In genomic region chr17:41800601-41801373, GRCh38 we compare ENCODE assay signal across 8 cellular contexts. TPM values are rescaled to one million over a fixed set of nuclear protein-coding genes. Genes with fewer than 3 reads are reported as not detected.
DNase-seq lines count a peak whose midpoint lies in the region; ATAC-seq, FAIRE-seq and TF ChIP-seq lines count a peak whose summit lies in the region.

No MANE protein-coding gene starts in this region.

- ATAC-seq in upper lobe of right lung, result peak; percentile 88
- ATAC-seq in GM19324 (IDR thresholded peaks at IDR 0.05; ENCODE audit: low FRiP score, unreplicated experiment), result no peak

- H3K27ac ChIP-seq in kidney (ENCODE audit: low read depth in 2 of 2, low read length in 2 of 2) (peak overlapping the region; percentile 90 to 91), upper lobe of right lung (peak overlapping the region; percentile 18)

- H3K4me3 ChIP-seq in kidney (ENCODE audit: low read length in 2 of 2) (peak overlapping the region in 1 of 2 donors; percentile 46), upper lobe of right lung (no peak overlapping the region)

- DNase-seq in NCI-H2227 (lab: John Stamatoyannopoulos, UW; ENCODE audit: unreplicated experiment) (peak; percentile 33), NCI-H2227 treated with DMSO at 0.1 percent for 48 hours (lab: John Stamatoyannopoulos, UW) (no peak), amniotic epithelial cell (ENCODE audit: low read depth) (peak; percentile 68), kidney (peak; percentile 96), upper lobe of right lung (peak; percentile 78), NCI-H2196 (lab: John Stamatoyannopoulos, UW; ENCODE audit: unreplicated experiment) (no peak), C1 segment of cervical spinal cord (lab: John Stamatoyannopoulos, UW) (no peak)

- H3K9me3 ChIP-seq in kidney (ENCODE audit: control insufficient read depth in 1 of 2, low read length in 2 of 2) (no peaks in the 10 kb centered on the region), upper lobe of right lung (no peaks in the 10 kb centered on the region)

- H3K9ac ChIP-seq in kidney (ENCODE audit: low read length in 2 of 2), result peak overlapping the region in 1 of 2 donors; percentile 19

- H3K27me3 ChIP-seq in upper lobe of right lung, result no peaks in the 10 kb centered on the region

- TF ChIP-seq CTCF in kidney (IDR thresholded peaks at IDR 0.05; ENCODE audit: borderline replicate concordance, extremely low read depth, insufficient read depth), result no peak
- TF ChIP-seq CTCF in upper lobe of right lung (IDR thresholded peaks at IDR 0.05), result no peak

- no peak for FAIRE-seq in kidney (lab: Jason Lieb, UNC)

- intact Hi-C loops in kidney (cut with DNase I), result loop anchor here (5.0 kb wide), 1 partner anchor 63 kb away; no protein-coding TSS in a partner anchor
- intact Hi-C loops in upper lobe of right lung (cut with DNase I), result loop anchor here (2.0 kb wide), 1 partner anchor 62 kb away; no protein-coding TSS in a partner anchor

- no peaks in the 10 kb centered on the region for H3K36me3 ChIP-seq in kidney (ENCODE audit: control insufficient read depth in 1 of 2, insufficient read depth in 2 of 2, low read length in 2 of 2)
- H3K36me3 ChIP-seq in upper lobe of right lung, result no peaks in the 10 kb centered on the region

- H3K4me1 ChIP-seq in kidney (ENCODE audit: control insufficient read depth in 1 of 2, insufficient read depth in 1 of 2, low read depth in 1 of 2, low read length in 2 of 2) (peaks cover 6 to 10% of the 10 kb centered on the region in 2 donors), upper lobe of right lung (peaks cover 10% of the 10 kb centered on the region)

RNA-seq across cellular contexts. Expression of gene P3H4, which starts 11.0 kb away (rescaled TPM):
- total RNA-seq in kidney, result 13.6 TPM
- 13.7 TPM for polyA plus RNA-seq in kidney (ENCODE audit: insufficient read depth, low read depth, low replicate concordance)
- total RNA-seq in upper lobe of right lung, result 9.5 TPM

RNA-seq across cellular contexts. Expression of gene FKBP10, which starts 12.0 kb away (rescaled TPM):
- total RNA-seq in kidney (38.3 TPM), upper lobe of right lung (34.5 TPM)
- 19.6 TPM for polyA plus RNA-seq in kidney (ENCODE audit: insufficient read depth, low read depth, low replicate concordance)

RNA-seq across cellular contexts. Expression of gene JUP, which starts 14.3 kb away (rescaled TPM):
- total RNA-seq in kidney (223 TPM), upper lobe of right lung (109 TPM)
- 148 TPM for polyA plus RNA-seq in kidney (ENCODE audit: insufficient read depth, low read depth, low replicate concordance)

RNA-seq across cellular contexts. Expression of gene NT5C3B, which starts 35.2 kb away (rescaled TPM):
- total RNA-seq in kidney, result 44.0 TPM
- polyA plus RNA-seq in kidney (ENCODE audit: insufficient read depth, low read depth, low replicate concordance), result 88.0 TPM
- total RNA-seq in upper lobe of right lung, result 36.5 TPM

RNA-seq across cellular contexts. Expression of gene KLHL10, which starts 36.8 kb away (rescaled TPM):
- total RNA-seq in kidney, result 0.28 TPM
- polyA plus RNA-seq in kidney (ENCODE audit: insufficient read depth, low read depth, low replicate concordance), result not detected
- total RNA-seq in upper lobe of right lung, result 0.29 TPM

Comparison
In these comparisons a context has a peak if more than half of its experiments do, and no peak if none do; other contexts are left out.
1. DNase-seq: peak in NCI-H2227 (single experiment), amniotic epithelial cell (single experiment), kidney (single experiment) and upper lobe of right lung (single experiment); none in NCI-H2227 treated with DMSO at 0.1 percent for 48 hours (single experiment), NCI-H2196 (single experiment) and C1 segment of cervical spinal cord (0 of 14).